9 cellular contexts compared by ENCODE assay signal in genomic region chr15:90420488-90420850, GRCh38. TPM values are rescaled to one million over a fixed set of nuclear protein-coding genes. Genes with fewer than 3 reads are reported as not detected.
DNase-seq lines count a peak whose midpoint lies in the region; ATAC-seq and TF ChIP-seq lines count a peak whose summit lies in the region.
"Had no signal": no experiment of that assay in that cellular context is flagged by ENCODE, and none has a peak within 500 bp of the region (broad histone marks: within the 10 kb centered on the region; RNA-seq: fewer than 3 reads in every experiment).

No MANE protein-coding gene starts in this region.

- H3K4me3 ChIP-seq in esophagus muscularis mucosa = peak overlapping the region; percentile 14 to 31 (median 26)
- H3K4me3 ChIP-seq in prostate gland = no peak overlapping the region

- no peaks in the 10 kb centered on the region for H3K9me3 ChIP-seq in CD4-positive, alpha-beta T cell (ENCODE audit: control insufficient read depth, low read length)
- H3K9me3 ChIP-seq in esophagus muscularis mucosa = no peaks in the 10 kb centered on the region
- no peaks in the 10 kb centered on the region for H3K9me3 ChIP-seq in prostate gland

- peaks cover 71 to 81% (median 77%) of the 10 kb centered on the region in 4 donors for H3K4me1 ChIP-seq in esophagus muscularis mucosa
- H3K4me1 ChIP-seq in prostate gland (replicated peaks) = peaks cover 23% of the 10 kb centered on the region

- CTCF ChIA-PET in CD4-positive, alpha-beta T cell (lab: Charles Lee) = interaction anchor here (0.5 to 1.4 kb wide), 3 partner anchors 9 to 577 kb away, joined by 3 read pairs; no protein-coding TSS in a partner anchor
- CTCF ChIA-PET in T-cell (lab: Charles Lee) = no interaction called here

- peaks cover 6% of the 10 kb centered on the region for H3K36me3 Mint-ChIP-seq in CD4-positive, alpha-beta T cell (ENCODE audit: low read depth)
- peaks cover 20% of the 10 kb centered on the region for H3K36me3 Mint-ChIP-seq in T-cell
- peaks cover 21% of the 10 kb centered on the region for H3K36me3 Mint-ChIP-seq in stimulated activated memory B cell treated with anti-CD40 and anti-IgM and Interleukin-4, amounts not matched to agents 10 μg/mL and 1 μg/mL and 100 μg/mL, for 72 hours

- intact Hi-C loops in CD4-positive, alpha-beta T cell (cut with DNase I, micrococcal nuclease) = loop anchor here in 1 of 2 experiments (5.0 to 10.0 kb wide), 2 partner anchors 58 to 64 kb away; no protein-coding TSS in a partner anchor
- intact Hi-C loops in esophagus muscularis mucosa (cut with DNase I) (no loop called here), prostate gland (cut with DNase I) (no loop called here)

- TF ChIP-seq EP300 in esophagus muscularis mucosa (IDR thresholded peaks at IDR 0.05) = no peak

- no peaks in the 10 kb centered on the region for H3K27me3 ChIP-seq in CD4-positive, alpha-beta T cell (ENCODE audit: control insufficient read depth, insufficient read depth, low read length)
- no peaks in the 10 kb centered on the region for H3K27me3 ChIP-seq in esophagus muscularis mucosa
- H3K27me3 ChIP-seq in prostate gland (replicated peaks; ENCODE audit: insufficient read depth) = no peaks in the 10 kb centered on the region

- no peak for ATAC-seq in CD4-positive, alpha-beta T cell (ENCODE audit: poor library complexity)
- ATAC-seq in T-cell (replicated peaks in 1 of 4) = no peak
- ATAC-seq in stimulated activated memory B cell treated with anti-CD40 and anti-IgM and Interleukin-4, amounts not matched to agents 10 μg/mL and 1 μg/mL and 100 μg/mL, for 72 hours = no peak
- ATAC-seq in HG03196 (IDR thresholded peaks at IDR 0.05; ENCODE audit: unreplicated experiment) = no peak
- no peak for ATAC-seq in GM19351 (IDR thresholded peaks at IDR 0.05; ENCODE audit: unreplicated experiment)

- 55% methylated on average over 1 of the region's 1 CpG for WGBS in esophagus muscularis mucosa
- WGBS in prostate gland = 79% methylated on average over 1 of the region's 1 CpG

- no peak overlapping the region for H3K27ac ChIP-seq in CD4-positive, alpha-beta T cell (ENCODE audit: low read depth, low read length)
- peak overlapping the region; percentile 79 to 88 (median 85) for H3K27ac ChIP-seq in esophagus muscularis mucosa (replicated peaks in 1 of 4)
- peak overlapping the region; percentile 46 to 58 for H3K27ac ChIP-seq in prostate gland

- peak overlapping the region; percentile 71 for H3K27ac Mint-ChIP-seq in CD4-positive, alpha-beta T cell
- H3K27ac Mint-ChIP-seq in T-cell = peak overlapping the region; percentile 29 to 80
- H3K27ac Mint-ChIP-seq in stimulated activated memory B cell treated with anti-CD40 and anti-IgM and Interleukin-4, amounts not matched to agents 10 μg/mL and 1 μg/mL and 100 μg/mL, for 72 hours = no peak overlapping the region

- no peak overlapping the region for H3K4me3 Mint-ChIP-seq in CD4-positive, alpha-beta T cell
- peak overlapping the region in 1 of 3 donors; percentile 22 for H3K4me3 Mint-ChIP-seq in T-cell
- H3K4me3 Mint-ChIP-seq in stimulated activated memory B cell treated with anti-CD40 and anti-IgM and Interleukin-4, amounts not matched to agents 10 μg/mL and 1 μg/mL and 100 μg/mL, for 72 hours = no peak overlapping the region

- no peaks in the 10 kb centered on the region for H3K9me3 Mint-ChIP-seq in CD4-positive, alpha-beta T cell
- H3K9me3 Mint-ChIP-seq in T-cell = no peaks in the 10 kb centered on the region
- peaks cover 3% of the 10 kb centered on the region for H3K9me3 Mint-ChIP-seq in stimulated activated memory B cell treated with anti-CD40 and anti-IgM and Interleukin-4, amounts not matched to agents 10 μg/mL and 1 μg/mL and 100 μg/mL, for 72 hours

- H3K27me3 Mint-ChIP-seq in CD4-positive, alpha-beta T cell = no peaks in the 10 kb centered on the region
- no peaks in the 10 kb centered on the region for H3K27me3 Mint-ChIP-seq in T-cell
- H3K27me3 Mint-ChIP-seq in stimulated activated memory B cell treated with anti-CD40 and anti-IgM and Interleukin-4, amounts not matched to agents 10 μg/mL and 1 μg/mL and 100 μg/mL, for 72 hours = no peaks in the 10 kb centered on the region

- TF ChIP-seq POLR2A in esophagus muscularis mucosa (IDR thresholded peaks at IDR 0.05; ENCODE audit: low read depth) (no peak), prostate gland (IDR thresholded peaks at IDR 0.05) (no peak)

- TF ChIP-seq CTCF in CD4-positive, alpha-beta T cell (IDR thresholded peaks at IDR 0.05) = no peak
- TF ChIP-seq CTCF in esophagus muscularis mucosa (IDR thresholded peaks at IDR 0.05) (no peak), prostate gland (IDR thresholded peaks at IDR 0.05) (no peak)

- H3K4me1 Mint-ChIP-seq in CD4-positive, alpha-beta T cell (ENCODE audit: low read depth) = peaks cover 73% of the 10 kb centered on the region
- H3K4me1 Mint-ChIP-seq in T-cell = peaks cover 73 to 80% (median 75%) of the 10 kb centered on the region in 3 donors
- peaks cover 66% of the 10 kb centered on the region for H3K4me1 Mint-ChIP-seq in stimulated activated memory B cell treated with anti-CD40 and anti-IgM and Interleukin-4, amounts not matched to agents 10 μg/mL and 1 μg/mL and 100 μg/mL, for 72 hours

- DNase-seq in CD4-positive, alpha-beta T cell = no peak
- DNase-seq in T-cell = no peak
- DNase-seq in esophagus muscularis mucosa (ENCODE audit: extremely low spot score) = no peak
- no peak for DNase-seq in prostate gland (ENCODE audit: low spot score)
- DNase-seq in NCI-H2081 treated with DMSO at 0.1 percent for 48 hours (lab: John Stamatoyannopoulos, UW) = no peak
- DNase-seq: activated CD4-positive, alpha-beta T cell treated with anti-CD3 and anti-CD28 coated beads, Interleukin-2, amount 50 U/mL, for 1 hour had no signal

- H3K36me3 ChIP-seq in esophagus muscularis mucosa = no peaks in the 10 kb centered on the region
- H3K36me3 ChIP-seq in prostate gland = no peaks in the 10 kb centered on the region

- POLR2A ChIA-PET in CD4-positive, alpha-beta T cell (lab: Charles Lee) = no interaction called here
- POLR2A ChIA-PET in T-cell (lab: Charles Lee) = no interaction called here

RNA-seq across cellular contexts. Expression of gene IQGAP1, which starts 32.4 kb away (rescaled TPM):
- 10 to 100 TPM; 76.8 to 78.7 TPM for total RNA-seq in CD4-positive, alpha-beta T cell
- total RNA-seq in T-cell (100 to 1,000 TPM; 125 to 158 (median 127) TPM), esophagus muscularis mucosa (100 to 1,000 TPM; 212 to 293 (median 251) TPM), prostate gland (100 to 1,000 TPM; 131 to 155 TPM)

Comparison
In these comparisons a context has a peak if more than half of its experiments do, and no peak if none do; other contexts are left out.
1. H3K4me3 ChIP-seq: peak in esophagus muscularis mucosa (4 of 4); none in prostate gland (0 of 2).